Comparison of ENCODE assay signal across 19 cellular contexts in genomic region chr1:1177452-1178206, GRCh38. TPM values are rescaled to one million over a fixed set of nuclear protein-coding genes. Genes with fewer than 3 reads are reported as not detected.
"Had no signal": no experiment of that assay in that cellular context is flagged by ENCODE, and none has a peak within 500 bp of the region (broad histone marks: within the 10 kb centered on the region; RNA-seq: fewer than 3 reads in every experiment).

No MANE protein-coding gene starts in this region.

- H3K4me3 ChIP-seq: cardiac muscle cell, prostate gland, thoracic aorta, upper lobe of right lung had no signal

- H3K27ac Mint-ChIP-seq: activated B cell treated with CpG ODN at 0.5 μM for 24 hours; activated CD8-positive, alpha-beta T cell treated with anti-CD3 and anti-CD28 coated beads for 36 hours; natural killer cell had no signal

- H3K9me3 ChIP-seq: prostate gland, thoracic aorta, upper lobe of right lung had no signal

- H3K36me3 ChIP-seq: cardiac muscle cell, prostate gland, thoracic aorta, upper lobe of right lung had no signal

- H3K4me3 Mint-ChIP-seq: activated B cell treated with CpG ODN at 0.5 μM for 24 hours; activated CD8-positive, alpha-beta T cell treated with anti-CD3 and anti-CD28 coated beads for 36 hours; activated naive CD4-positive, alpha-beta T cell treated with anti-CD3 and anti-CD28 coated beads, Interleukin-2, amount 50 U/mL, for 24 hours; activated T-cell treated with anti-CD3 and anti-CD28 coated beads, Interleukin-2, amount 50 U/mL, for 4 hours; natural killer cell; T-helper 2 cell treated with Interferon-gamma antibody and Interleukin-4, amounts not matched to agents 5 μg/mL and 100 μg/mL, for 36 hours had no signal

- H3K27me3 Mint-ChIP-seq: activated naive CD4-positive, alpha-beta T cell treated with anti-CD3 and anti-CD28 coated beads, Interleukin-2, amount 50 U/mL, for 24 hours had no signal

- DNase-seq: activated B cell treated with CpG ODN at 0.5 μM for 24 hours; activated CD4-positive, alpha-beta T cell treated with anti-CD3 and anti-CD28 coated beads for 48 hours; activated CD8-positive, alpha-beta T cell treated with anti-CD3 and anti-CD28 coated beads for 36 hours; activated effector memory CD4-positive, alpha-beta T cell treated with Interleukin-2 at 50 U/mL for 16 hours; activated T-cell treated with anti-CD3 and anti-CD28 coated beads, Interleukin-2, amount 50 U/mL, for 4 hours; foreskin keratinocyte; left colon; mesenchymal stem cell; natural killer cell; occipital lobe; stimulated activated CD4-positive, alpha-beta T cell treated with anti-CD3 and anti-CD28 coated beads, Interleukin-1b, Interleukin-23, amount 100 ng/mL, for 48 hours; SW 1271; upper lobe of right lung had no signal

- H3K9me3 Mint-ChIP-seq: activated B cell treated with CpG ODN at 0.5 μM for 24 hours; activated CD8-positive, alpha-beta T cell treated with anti-CD3 and anti-CD28 coated beads for 36 hours; activated naive CD4-positive, alpha-beta T cell treated with anti-CD3 and anti-CD28 coated beads, Interleukin-2, amount 50 U/mL, for 24 hours; activated T-cell treated with anti-CD3 and anti-CD28 coated beads, Interleukin-2, amount 50 U/mL, for 4 hours; natural killer cell; T-helper 2 cell treated with Interferon-gamma antibody and Interleukin-4, amounts not matched to agents 5 μg/mL and 100 μg/mL, for 36 hours had no signal

- H3K36me3 Mint-ChIP-seq: activated naive CD4-positive, alpha-beta T cell treated with anti-CD3 and anti-CD28 coated beads, Interleukin-2, amount 50 U/mL, for 24 hours; natural killer cell had no signal

- H3K27me3 ChIP-seq: foreskin keratinocyte had no signal

- H3K4me1 ChIP-seq: foreskin keratinocyte, prostate gland, upper lobe of right lung had no signal

- H3K27ac ChIP-seq: cardiac muscle cell, foreskin keratinocyte, prostate gland, thoracic aorta, upper lobe of right lung had no signal

RNA-seq across cellular contexts. Expression of gene TTLL10, which starts 3.9 kb away (rescaled TPM):
- total RNA-seq: activated CD8-positive, alpha-beta T cell treated with anti-CD3 and anti-CD28 coated beads for 36 hours; activated T-cell treated with anti-CD3 and anti-CD28 coated beads, Interleukin-2, amount 50 U/mL, for 4 hours; cardiac muscle cell; endothelial cell of umbilical vein; foreskin keratinocyte; occipital lobe; thoracic aorta; upper lobe of right lung had no signal

RNA-seq across cellular contexts. Expression of gene TNFRSF18, which starts 28.8 kb away (rescaled TPM):
- total RNA-seq: cardiac muscle cell, endothelial cell of umbilical vein, occipital lobe had no signal

RNA-seq across cellular contexts. Expression of gene TNFRSF4, which starts 36.3 kb away (rescaled TPM):
- total RNA-seq: cardiac muscle cell, foreskin keratinocyte, occipital lobe had no signal
